7 cellular contexts compared by ENCODE assay signal in the genomic region with DNA sequence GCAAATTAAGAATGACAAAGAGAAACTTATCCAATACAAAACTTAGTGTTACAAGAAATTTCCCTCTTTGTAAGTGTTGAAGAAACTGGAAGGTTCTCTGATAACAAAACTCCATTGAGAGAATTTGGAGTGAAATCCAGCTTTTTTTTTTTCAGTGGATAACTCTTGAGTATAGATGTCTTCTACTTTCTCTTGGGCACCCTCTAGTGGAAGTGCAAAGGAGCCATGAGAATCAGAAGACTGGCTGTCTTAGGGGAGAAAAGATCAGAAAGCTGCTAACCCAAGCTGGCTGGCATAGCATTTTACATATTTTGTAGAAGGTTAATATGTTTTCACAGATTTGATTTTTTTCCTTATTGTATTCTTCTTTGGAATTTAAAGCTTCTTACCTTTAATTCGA.
A peak's percentile ranks its signal among the peaks of the same experiment; 100 is the strongest.
DNase-seq lines count a peak whose midpoint lies in the region; ATAC-seq and TF ChIP-seq lines count a peak whose summit lies in the region.

No MANE protein-coding gene starts in this region.

- peak; percentile 8 for DNase-seq in G401 (ENCODE audit: low spot score)
- DNase-seq in T1000 (lab: John Stamatoyannopoulos, UW), result peak; percentile 5
- peak; percentile 12 to 17 for DNase-seq in lung microvascular endothelial cell (ENCODE audit: low read depth in 2 of 2)
- DNase-seq in activated CD8-positive, alpha-beta memory T cell treated with anti-CD3 and anti-CD28 coated beads, Interleukin-2, amount 50 U/mL, for 4 hours, result no peak

- in situ Hi-C loops in G401 (cut with HindIII; ENCODE audit: low sequenced_read_pairs), result no loop called here

- 0 out of 2 replicates have a peak, but pooled peaks have one; percentile 11 for TF ChIP-seq RAD21 in Ishikawa (IDR thresholded peaks at IDR 0.05; ENCODE audit: low read depth)

- ATAC-seq in HG03108 (IDR thresholded peaks at IDR 0.05; ENCODE audit: unreplicated experiment) (no peak), GM18909 (IDR thresholded peaks at IDR 0.05; ENCODE audit: poor library complexity, unreplicated experiment) (no peak)

- no peak for TF ChIP-seq EP300 in Ishikawa (IDR thresholded peaks at IDR 0.05; ENCODE audit: borderline replicate concordance)

TF ChIP-seq in Ishikawa, 13 proteins besides CTCF, POLR2A, EP300 and RAD21:
- TF ChIP-seq NFIC (IDR thresholded peaks at IDR 0.05) (no peak), TAF1 (IDR thresholded peaks at IDR 0.05; ENCODE audit: low read depth) (no peak), YY1 (IDR thresholded peaks at IDR 0.05; ENCODE audit: low read depth) (no peak), FOXM1 (IDR thresholded peaks at IDR 0.05; ENCODE audit: borderline replicate concordance, low read depth) (no peak), TEAD4 (IDR thresholded peaks at IDR 0.05) (no peak), ZBTB7A (IDR thresholded peaks at IDR 0.05; ENCODE audit: low read depth) (no peak), EGR1 (IDR thresholded peaks at IDR 0.05) (no peak), CEBPB (IDR thresholded peaks at IDR 0.05) (no peak), TCF12 (IDR thresholded peaks at IDR 0.05; ENCODE audit: low read depth) (no peak), CREB1 (IDR thresholded peaks at IDR 0.05; ENCODE audit: low read depth) (no peak)
- TF ChIP-seq, protein P1, sequence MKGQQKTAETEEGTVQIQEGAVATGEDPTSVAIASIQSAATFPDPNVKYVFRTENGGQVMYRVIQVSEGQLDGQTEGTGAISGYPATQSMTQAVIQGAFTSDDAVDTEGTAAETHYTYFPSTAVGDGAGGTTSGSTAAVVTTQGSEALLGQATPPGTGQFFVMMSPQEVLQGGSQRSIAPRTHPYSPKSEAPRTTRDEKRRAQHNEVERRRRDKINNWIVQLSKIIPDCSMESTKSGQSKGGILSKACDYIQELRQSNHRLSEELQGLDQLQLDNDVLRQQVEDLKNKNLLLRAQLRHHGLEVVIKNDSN (IDR thresholded peaks at IDR 0.05), result no peak
- TF ChIP-seq, protein P2, sequence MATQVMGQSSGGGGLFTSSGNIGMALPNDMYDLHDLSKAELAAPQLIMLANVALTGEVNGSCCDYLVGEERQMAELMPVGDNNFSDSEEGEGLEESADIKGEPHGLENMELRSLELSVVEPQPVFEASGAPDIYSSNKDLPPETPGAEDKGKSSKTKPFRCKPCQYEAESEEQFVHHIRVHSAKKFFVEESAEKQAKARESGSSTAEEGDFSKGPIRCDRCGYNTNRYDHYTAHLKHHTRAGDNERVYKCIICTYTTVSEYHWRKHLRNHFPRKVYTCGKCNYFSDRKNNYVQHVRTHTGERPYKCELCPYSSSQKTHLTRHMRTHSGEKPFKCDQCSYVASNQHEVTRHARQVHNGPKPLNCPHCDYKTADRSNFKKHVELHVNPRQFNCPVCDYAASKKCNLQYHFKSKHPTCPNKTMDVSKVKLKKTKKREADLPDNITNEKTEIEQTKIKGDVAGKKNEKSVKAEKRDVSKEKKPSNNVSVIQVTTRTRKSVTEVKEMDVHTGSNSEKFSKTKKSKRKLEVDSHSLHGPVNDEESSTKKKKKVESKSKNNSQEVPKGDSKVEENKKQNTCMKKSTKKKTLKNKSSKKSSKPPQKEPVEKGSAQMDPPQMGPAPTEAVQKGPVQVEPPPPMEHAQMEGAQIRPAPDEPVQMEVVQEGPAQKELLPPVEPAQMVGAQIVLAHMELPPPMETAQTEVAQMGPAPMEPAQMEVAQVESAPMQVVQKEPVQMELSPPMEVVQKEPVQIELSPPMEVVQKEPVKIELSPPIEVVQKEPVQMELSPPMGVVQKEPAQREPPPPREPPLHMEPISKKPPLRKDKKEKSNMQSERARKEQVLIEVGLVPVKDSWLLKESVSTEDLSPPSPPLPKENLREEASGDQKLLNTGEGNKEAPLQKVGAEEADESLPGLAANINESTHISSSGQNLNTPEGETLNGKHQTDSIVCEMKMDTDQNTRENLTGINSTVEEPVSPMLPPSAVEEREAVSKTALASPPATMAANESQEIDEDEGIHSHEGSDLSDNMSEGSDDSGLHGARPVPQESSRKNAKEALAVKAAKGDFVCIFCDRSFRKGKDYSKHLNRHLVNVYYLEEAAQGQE (IDR thresholded peaks at IDR 0.05; ENCODE audit: low read depth), result no peak
- TF ChIP-seq, protein P3, sequence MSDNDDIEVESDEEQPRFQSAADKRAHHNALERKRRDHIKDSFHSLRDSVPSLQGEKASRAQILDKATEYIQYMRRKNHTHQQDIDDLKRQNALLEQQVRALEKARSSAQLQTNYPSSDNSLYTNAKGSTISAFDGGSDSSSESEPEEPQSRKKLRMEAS (IDR thresholded peaks at IDR 0.05), result no peak
